ENCODE assay signal across 16 cellular contexts in genomic region chr22:50008151-50009040, GRCh38. TPM values are rescaled to one million over a fixed set of nuclear protein-coding genes. Genes with fewer than 3 reads are reported as not detected.
DNase-seq lines count a peak whose midpoint lies in the region; ATAC-seq and TF ChIP-seq lines count a peak whose summit lies in the region.
"Had no signal": no experiment of that assay in that cellular context is flagged by ENCODE, and none has a peak within 500 bp of the region (broad histone marks: within the 10 kb centered on the region; RNA-seq: fewer than 3 reads in every experiment).

No MANE protein-coding gene starts in this region.

- no peak overlapping the region for H3K4me2 ChIP-seq in GM23338
- no peak overlapping the region for H3K4me2 ChIP-seq in osteoblast (ENCODE audit: insufficient read depth, low read length)

- no peaks in the 10 kb centered on the region for H3K9me3 Mint-ChIP-seq in GM23338
- H3K9me3 Mint-ChIP-seq: activated naive CD4-positive, alpha-beta T cell treated with anti-CD3 and anti-CD28 coated beads, Interleukin-2, amount 50 U/mL, for 24 hours; CD4-positive, CD25-positive, alpha-beta regulatory T cell; natural killer cell had no signal

- H3K36me3 ChIP-seq in GM23338 (ENCODE audit: insufficient read depth) (no peaks in the 10 kb centered on the region), Panc1 (ENCODE audit: control insufficient read depth, insufficient read depth, low read length) (no peaks in the 10 kb centered on the region), osteoblast (ENCODE audit: insufficient read depth, low read length) (no peaks in the 10 kb centered on the region)
- H3K36me3 ChIP-seq: cardiac muscle cell had no signal

- ATAC-seq in GM23338: peak; percentile 44
- peak; percentile 46 for ATAC-seq in Panc1
- no peak for ATAC-seq in HG03521 (IDR thresholded peaks at IDR 0.05; ENCODE audit: unreplicated experiment)
- ATAC-seq in GM18498 (IDR thresholded peaks at IDR 0.05; ENCODE audit: unreplicated experiment): no peak
- no peak for ATAC-seq in GM18502 (IDR thresholded peaks at IDR 0.05; ENCODE audit: poor library complexity, unreplicated experiment)
- ATAC-seq: HepG2, natural killer cell had no signal

- no peaks in the 10 kb centered on the region for H3K36me3 Mint-ChIP-seq in GM23338 (ENCODE audit: low read depth)
- H3K36me3 Mint-ChIP-seq: activated naive CD4-positive, alpha-beta T cell treated with anti-CD3 and anti-CD28 coated beads, Interleukin-2, amount 50 U/mL, for 24 hours; CD4-positive, CD25-positive, alpha-beta regulatory T cell; natural killer cell had no signal

- peak; percentile 43 for DNase-seq in GM23338 (ENCODE audit: low spot score)
- DNase-seq in NCI-H2029 treated with DMSO at 0.1 percent for 48 hours (lab: John Stamatoyannopoulos, UW): peak; percentile 63
- DNase-seq in Panc1 (ENCODE audit: low read depth, low spot score): no peak
- peak; percentile 76 for DNase-seq in osteoblast (ENCODE audit: insufficient read length, low spot score, missing footprints)
- no peak for DNase-seq in OCI-M1 (lab: John Stamatoyannopoulos, UW)
- DNase-seq: CD4-positive, CD25-positive, alpha-beta regulatory T cell; natural killer cell; NCI-H446; SIG-M5 had no signal

- H4K20me1 ChIP-seq in GM23338 (replicated peaks; ENCODE audit: insufficient read depth): 0 out of 2 replicates have a peak, but pooled peaks cover 3% of the 10 kb centered on the region
- no peaks in the 10 kb centered on the region for H4K20me1 ChIP-seq in osteoblast (ENCODE audit: insufficient read depth, low read length)

- CTCF ChIA-PET in Panc1 (lab: Charles Lee): no interaction called here

- in situ Hi-C loops in Panc1 (cut with HindIII; ENCODE audit: low pct_unique_long_range_greater_than_20kb, low sequenced_read_pairs): no loop called here

- no peak overlapping the region for H3K27ac ChIP-seq in GM23338 (ENCODE audit: low read depth)
- H3K27ac ChIP-seq in Panc1 (ENCODE audit: low read length): no peak overlapping the region
- H3K27ac ChIP-seq in osteoblast (ENCODE audit: low read depth, low read length): no peak overlapping the region
- H3K27ac ChIP-seq: cardiac muscle cell had no signal

- H3K4me3 ChIP-seq in GM23338: no peak overlapping the region
- no peak overlapping the region for H3K4me3 ChIP-seq in Panc1 (ENCODE audit: low read depth in 2 of 2, low read length in 2 of 2)
- no peak overlapping the region for H3K4me3 ChIP-seq in osteoblast (ENCODE audit: insufficient read depth, low read length)
- H3K4me3 ChIP-seq: cardiac muscle cell had no signal

- peaks cover 15% of the 10 kb centered on the region; the same call in 2 of the 3 replicates for H3K4me1 Mint-ChIP-seq in GM23338

- no peaks in the 10 kb centered on the region for H3F3A ChIP-seq in GM23338 (replicated peaks; ENCODE audit: low read depth)

- TF ChIP-seq CTCF in GM23338 (conservative IDR thresholded peaks at IDR 0.05; ENCODE audit: low read depth in 2 of 2): no peak
- no peak for TF ChIP-seq CTCF in Panc1 (IDR thresholded peaks at IDR 0.05)
- TF ChIP-seq CTCF in osteoblast (IDR thresholded peaks at IDR 0.05; ENCODE audit: extremely low read depth, low read depth, low read length): no peak

- peaks cover 24% of the 10 kb centered on the region for H3K27me3 Mint-ChIP-seq in GM23338 (ENCODE audit: insufficient read depth, low read depth, poor library complexity)
- H3K27me3 Mint-ChIP-seq: activated naive CD4-positive, alpha-beta T cell treated with anti-CD3 and anti-CD28 coated beads, Interleukin-2, amount 50 U/mL, for 24 hours had no signal

- intact Hi-C loops in Panc1 (cut with micrococcal nuclease; ENCODE audit: unreplicated experiment): no loop called here

- no peak overlapping the region for H3K27ac Mint-ChIP-seq in GM23338
- H3K27ac Mint-ChIP-seq: activated naive CD4-positive, alpha-beta T cell treated with anti-CD3 and anti-CD28 coated beads, Interleukin-2, amount 50 U/mL, for 24 hours; natural killer cell had no signal

- H3K79me2 ChIP-seq in GM23338 (replicated peaks; ENCODE audit: insufficient read depth) (no peaks in the 10 kb centered on the region), osteoblast (ENCODE audit: insufficient read depth, low read length) (no peaks in the 10 kb centered on the region)

- peaks cover 35% of the 10 kb centered on the region for H3K27me3 ChIP-seq in GM23338 (ENCODE audit: insufficient read depth)
- H3K27me3 ChIP-seq in Panc1 (ENCODE audit: control insufficient read depth, insufficient read depth, low read length): no peaks in the 10 kb centered on the region
- H3K27me3 ChIP-seq in osteoblast (ENCODE audit: insufficient read depth, low read length): peaks cover 35% of the 10 kb centered on the region

- H3K9me3 ChIP-seq in Panc1 (ENCODE audit: control insufficient read depth, insufficient read depth, low read depth, low read length) (no peaks in the 10 kb centered on the region), osteoblast (ENCODE audit: low read depth, low read length) (no peaks in the 10 kb centered on the region)

- H2AFZ ChIP-seq in GM23338: 0 out of 2 replicates have a peak overlapping the region, but pooled peaks have one; percentile 32
- no peak overlapping the region for H2AFZ ChIP-seq in osteoblast (ENCODE audit: low read length)

- H3K4me1 ChIP-seq in GM23338 (ENCODE audit: insufficient read depth): peaks cover 7% of the 10 kb centered on the region; the same call in 1 of the 2 replicates
- peaks cover 29% of the 10 kb centered on the region for H3K4me1 ChIP-seq in Panc1 (ENCODE audit: control insufficient read depth, insufficient read depth, low read length)
- no peaks in the 10 kb centered on the region for H3K4me1 ChIP-seq in osteoblast (ENCODE audit: insufficient read depth, low read length)

- BruUV-seq in Panc1 (replicated peaks; lab: Mats Ljungman, UMichigan): no TSS peak

- POLR2A ChIA-PET in Panc1 (lab: Charles Lee): interaction anchor here (0.6 kb wide), 1 partner anchor 555 kb away, joined by 7 read pairs; no protein-coding TSS in a partner anchor

- no peak overlapping the region for H3K4me3 Mint-ChIP-seq in GM23338
- H3K4me3 Mint-ChIP-seq: activated naive CD4-positive, alpha-beta T cell treated with anti-CD3 and anti-CD28 coated beads, Interleukin-2, amount 50 U/mL, for 24 hours; natural killer cell had no signal

- no peaks in the 10 kb centered on the region for H3K9me2 ChIP-seq in GM23338 (ENCODE audit: insufficient read depth)

RNA-seq across cellular contexts. Expression of gene IL17REL, which starts 4.2 kb away (rescaled TPM):
- total RNA-seq in GM23338 (2014; rRNA removed; shearing (Covaris generic)): 0.31 TPM in 1 of 2 replicates, not detected in the other
- polyA plus RNA-seq in GM23338 (2016; fragmentation: Nextera tagmentation; extraction: Ambion mirVana): not detected in 2 replicates
- total RNA-seq in Panc1 (2021; ENCODE audit: unreplicated experiment) (0.82 TPM), osteoblast (not detected in 2 replicates)
- polyA plus RNA-seq in Panc1 (2012; ENCODE audit: insufficient read length): 1.3 TPM
- total RNA-seq: HepG2, natural killer cell, skeletal muscle tissue had no signal
- polyA plus RNA-seq: cardiac muscle cell, HepG2 had no signal

RNA-seq across cellular contexts. Expression of gene PIM3, which starts 47.8 kb away (rescaled TPM):
- total RNA-seq in GM23338 (2014; rRNA removed; shearing (Covaris generic)): 30.6 and 37.3 TPM in 2 replicates
- polyA plus RNA-seq in GM23338 (2016; fragmentation: Nextera tagmentation; extraction: Ambion mirVana): 17.7 and 18.8 TPM in 2 replicates
- total RNA-seq in Panc1 (2021; ENCODE audit: unreplicated experiment) (58.2 TPM), osteoblast (14.4 and 19.9 TPM in 2 replicates)
- polyA plus RNA-seq in Panc1 (2012; ENCODE audit: insufficient read length): 65.3 TPM

RNA-seq across cellular contexts. Expression of gene TTLL8, which starts 49.7 kb away (rescaled TPM):
- total RNA-seq in GM23338 (2014; rRNA removed; shearing (Covaris generic)): not detected in 2 replicates
- polyA plus RNA-seq in GM23338 (2016; fragmentation: Nextera tagmentation; extraction: Ambion mirVana): not detected in 2 replicates
- total RNA-seq in Panc1 (2021; ENCODE audit: unreplicated experiment): not detected
- not detected for polyA plus RNA-seq in Panc1 (2012; ENCODE audit: insufficient read length)
- total RNA-seq in osteoblast: not detected in 2 replicates
- total RNA-seq: cardiac muscle cell; CD4-positive, CD25-positive, alpha-beta regulatory T cell; HepG2; natural killer cell; skeletal muscle tissue had no signal
- polyA plus RNA-seq: cardiac muscle cell; CD4-positive, CD25-positive, alpha-beta regulatory T cell; HepG2 had no signal

Comparison
In these comparisons a context has a peak if more than half of its experiments do, and no peak if none do; other contexts are left out.
1. ATAC-seq: peak in GM23338 (single experiment) and Panc1 (single experiment); none in HG03521 (single experiment), GM18498 (single experiment) and GM18502 (single experiment).
2. DNase-seq: peak in GM23338 (single experiment), NCI-H2029 treated with DMSO at 0.1 percent for 48 hours (single experiment) and osteoblast (single experiment); none in Panc1 (single experiment) and OCI-M1 (single experiment).